ENCODE assay signal across 8 cellular contexts in genomic region chr4:141132689-141133145, GRCh38. TPM values are rescaled to one million over a fixed set of nuclear protein-coding genes. Genes with fewer than 3 reads are reported as not detected.
DNase-seq lines count a peak whose midpoint lies in the region; ATAC-seq and TF ChIP-seq lines count a peak whose summit lies in the region.

No MANE protein-coding gene starts in this region.

- no peak overlapping the region for H3K27ac Mint-ChIP-seq in activated T-cell treated with anti-CD3 and anti-CD28 coated beads, Interleukin-2, amount 50 U/mL, for 24 hours
- H3K27ac Mint-ChIP-seq in WTC11, result no peak overlapping the region

- H3K4me3 Mint-ChIP-seq in activated T-cell treated with anti-CD3 and anti-CD28 coated beads, Interleukin-2, amount 50 U/mL, for 24 hours, result peak overlapping the region; percentile 79
- H3K4me3 Mint-ChIP-seq in WTC11, result peak overlapping the region; percentile 83

- peaks cover 86% of the 10 kb centered on the region for H3K27me3 Mint-ChIP-seq in activated T-cell treated with anti-CD3 and anti-CD28 coated beads, Interleukin-2, amount 50 U/mL, for 24 hours
- H3K27me3 Mint-ChIP-seq in WTC11 (ENCODE audit: low read depth), result peaks cover 26% of the 10 kb centered on the region

- TF ChIP-seq CTCF in WTC11 (IDR thresholded peaks at IDR 0.05) (no peak), neutrophil (IDR thresholded peaks at IDR 0.05) (no peak)

- POLR2A ChIA-PET in WTC11 (lab: Charles Lee), result no interaction called here

- CTCF ChIA-PET in WTC11 (lab: Charles Lee), result interaction anchor here (0.5 to 4.6 kb wide), 25 partner anchors 10 to 538 kb away, joined by 3 to 32 read pairs (median 4); partner anchors contain the start of gene TBC1D9

- H3K4me1 ChIP-seq in neutrophil (ENCODE audit: control insufficient read depth in 1 of 2, insufficient read depth in 1 of 2, low read depth in 1 of 2, low read length in 1 of 2), result peaks cover 9 to 15% of the 10 kb centered on the region in 2 experiments

- ATAC-seq in HG03039 (IDR thresholded peaks at IDR 0.05; ENCODE audit: unreplicated experiment) (peak; percentile 16), WTC11 (peak; percentile 23)

- H3K9me3 Mint-ChIP-seq in activated T-cell treated with anti-CD3 and anti-CD28 coated beads, Interleukin-2, amount 50 U/mL, for 24 hours, result no peaks in the 10 kb centered on the region
- H3K9me3 Mint-ChIP-seq in WTC11, result no peaks in the 10 kb centered on the region

- H3K36me3 Mint-ChIP-seq in activated T-cell treated with anti-CD3 and anti-CD28 coated beads, Interleukin-2, amount 50 U/mL, for 24 hours (ENCODE audit: low read depth), result no peaks in the 10 kb centered on the region
- no peaks in the 10 kb centered on the region for H3K36me3 Mint-ChIP-seq in WTC11

- DNase-seq in activated T-cell treated with anti-CD3 and anti-CD28 coated beads, Interleukin-2, amount 50 U/mL, for 24 hours, result no peak
- no peak for DNase-seq in activated T-cell treated with anti-CD3 and anti-CD28 coated beads for 4 hours
- peak; percentile 36 for DNase-seq in WTC11 (ENCODE audit: low spot score)
- DNase-seq in glomerular visceral epithelial cell (ENCODE audit: extremely low spot score), result peak; percentile 48
- no peak for DNase-seq in cortex of kidney (lab: John Stamatoyannopoulos, UW)
- DNase-seq in hippocampal formation (lab: John Stamatoyannopoulos, UW), result no peak

- no peaks in the 10 kb centered on the region for H3K36me3 ChIP-seq in neutrophil

- no peaks in the 10 kb centered on the region for H3K9me3 ChIP-seq in neutrophil

- H3K27ac ChIP-seq in neutrophil, result no peak overlapping the region

- H3K27me3 ChIP-seq in neutrophil, result peaks cover 98% of the 10 kb centered on the region

- peaks cover 11% of the 10 kb centered on the region for H3K4me1 Mint-ChIP-seq in activated T-cell treated with anti-CD3 and anti-CD28 coated beads, Interleukin-2, amount 50 U/mL, for 24 hours (ENCODE audit: low read depth)
- H3K4me1 Mint-ChIP-seq in WTC11, result peaks cover 28% of the 10 kb centered on the region

- peak overlapping the region; percentile 26 to 47 for H3K4me3 ChIP-seq in neutrophil (ENCODE audit: low read depth in 1 of 2, low read length in 1 of 2)

TF ChIP-seq in WTC11, 78 proteins besides CTCF, POLR2A, EP300 and RAD21 (continues in another document):
- TF ChIP-seq ZNF138 (CRISPR knock-in tag; conservative IDR thresholded peaks at IDR 0.05) (no peak), TEAD4 (CRISPR knock-in tag; IDR thresholded peaks at IDR 0.05) (no peak), SP1 (CRISPR knock-in tag; conservative IDR thresholded peaks at IDR 0.05) (0 out of 2 replicates have a peak, but pooled peaks have one; percentile 33), HMGXB4 (CRISPR knock-in tag; IDR thresholded peaks at IDR 0.05) (no peak), E2F4 (CRISPR knock-in tag; IDR thresholded peaks at IDR 0.05; ENCODE audit: borderline replicate concordance, low read depth) (no peak), AR (CRISPR knock-in tag; IDR thresholded peaks at IDR 0.05) (no peak), JAZF1 (CRISPR knock-in tag; IDR thresholded peaks at IDR 0.05) (no peak), ZNF121 (CRISPR knock-in tag; IDR thresholded peaks at IDR 0.05) (no peak), ZNF219 (CRISPR knock-in tag; IDR thresholded peaks at IDR 0.05; ENCODE audit: borderline replicate concordance) (no peak), USF1 (CRISPR knock-in tag; IDR thresholded peaks at IDR 0.05) (no peak), CBFB (CRISPR knock-in tag; IDR thresholded peaks at IDR 0.05; ENCODE audit: low read depth) (no peak), HMGA2 (CRISPR knock-in tag; IDR thresholded peaks at IDR 0.05) (no peak), JUN (CRISPR knock-in tag; IDR thresholded peaks at IDR 0.05) (no peak), TCF7 (CRISPR knock-in tag; IDR thresholded peaks at IDR 0.05; ENCODE audit: low read depth) (0 out of 2 replicates have a peak, but pooled peaks have one; percentile 60)
- TF ChIP-seq, protein P1, sequence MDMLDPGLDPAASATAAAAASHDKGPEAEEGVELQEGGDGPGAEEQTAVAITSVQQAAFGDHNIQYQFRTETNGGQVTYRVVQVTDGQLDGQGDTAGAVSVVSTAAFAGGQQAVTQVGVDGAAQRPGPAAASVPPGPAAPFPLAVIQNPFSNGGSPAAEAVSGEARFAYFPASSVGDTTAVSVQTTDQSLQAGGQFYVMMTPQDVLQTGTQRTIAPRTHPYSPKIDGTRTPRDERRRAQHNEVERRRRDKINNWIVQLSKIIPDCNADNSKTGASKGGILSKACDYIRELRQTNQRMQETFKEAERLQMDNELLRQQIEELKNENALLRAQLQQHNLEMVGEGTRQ (CRISPR knock-in tag; IDR thresholded peaks at IDR 0.05), result no peak
- TF ChIP-seq, protein P2, sequence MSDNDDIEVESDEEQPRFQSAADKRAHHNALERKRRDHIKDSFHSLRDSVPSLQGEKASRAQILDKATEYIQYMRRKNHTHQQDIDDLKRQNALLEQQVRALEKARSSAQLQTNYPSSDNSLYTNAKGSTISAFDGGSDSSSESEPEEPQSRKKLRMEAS (CRISPR knock-in tag; IDR thresholded peaks at IDR 0.05), result no peak

RNA-seq across cellular contexts. Expression of gene RNF150, which starts 0.6 kb away (rescaled TPM):
- 5.9 to 7.4 TPM (median 7.0 TPM) in 3 replicates for total RNA-seq in WTC11 (2021)

Comparison
In these comparisons a context has a peak if more than half of its experiments do, and no peak if none do; other contexts are left out.
1. DNase-seq: peak in WTC11 (single experiment) and glomerular visceral epithelial cell (single experiment); none in activated T-cell treated with anti-CD3 and anti-CD28 coated beads, Interleukin-2, amount 50 U/mL, for 24 hours (single experiment), activated T-cell treated with anti-CD3 and anti-CD28 coated beads for 4 hours (single experiment), cortex of kidney (single experiment) and hippocampal formation (0 of 2).